ENCODE assay signal across 8 cellular contexts in genomic region chr11:90222459-90223247, GRCh38. TPM values are rescaled to one million over a fixed set of nuclear protein-coding genes. Genes with fewer than 3 reads are reported as not detected.
A peak's percentile ranks its signal among the peaks of the same experiment; 100 is the strongest.
DNase-seq lines count a peak whose midpoint lies in the region; ATAC-seq and TF ChIP-seq lines count a peak whose summit lies in the region.

Gene CHORDC1 (minus strand): TSS chr11:90223049. CDS start chr11:90222954, 95 bp downstream.

- peak within 1 kb of the TSS; percentile 91 for H3K27ac Mint-ChIP-seq in WTC11
- H3K27ac Mint-ChIP-seq in immature natural killer cell, result peak within 1 kb of the TSS; percentile 94 to 98 (median 96)

- H3K4me3 Mint-ChIP-seq in WTC11 (peak within 1 kb of the TSS; percentile 93), immature natural killer cell (peak within 1 kb of the TSS; percentile 91 to 100 (median 98))

- H3K27me3 Mint-ChIP-seq in WTC11 (ENCODE audit: low read depth) (no peaks in the 10 kb centered on the region), immature natural killer cell (ENCODE audit: low read depth in 3 of 3) (peaks cover 8 to 16% (median 9%) of the 10 kb centered on the region in 3 donors)

- H3K27me3 ChIP-seq in smooth muscle cell (ENCODE audit: low read depth), result no peaks in the 10 kb centered on the region

- POLR2A ChIA-PET in WTC11 (lab: Charles Lee), result interaction anchor here (1.2 kb wide), 1 partner anchor 18 kb away, joined by 3 read pairs; no protein-coding TSS in a partner anchor

- CTCF ChIA-PET in WTC11 (lab: Charles Lee), result no interaction called here

- H3K4me3 ChIP-seq in cardiac fibroblast (replicated peaks in 1 of 2; ENCODE audit: low read depth in 2 of 2, low read length in 2 of 2) (peak within 1 kb of the TSS; percentile 79 to 81), smooth muscle cell (peak within 1 kb of the TSS; percentile 76)

- ATAC-seq in GM18873 (IDR thresholded peaks at IDR 0.05; ENCODE audit: low FRiP score, unreplicated experiment), result peak; percentile 93
- ATAC-seq in HG03135 (IDR thresholded peaks at IDR 0.05; ENCODE audit: unreplicated experiment), result peak; percentile 90
- ATAC-seq in WTC11, result peak; percentile 89

- H3K9ac ChIP-seq in smooth muscle cell (ENCODE audit: low read depth), result peak within 1 kb of the TSS; percentile 88

- H3F3A ChIP-seq in smooth muscle cell (ENCODE audit: low read depth), result no peaks in the 10 kb centered on the region

- H3K79me2 ChIP-seq in smooth muscle cell (ENCODE audit: low read depth), result peaks cover 58% of the 10 kb centered on the region

- H3K4me2 ChIP-seq in smooth muscle cell, result peak within 1 kb of the TSS; percentile 96

- H3K4me1 Mint-ChIP-seq in WTC11, result peaks cover 56% of the 10 kb centered on the region
- peaks cover 56 to 73% of the 10 kb centered on the region in 2 donors for H3K4me1 Mint-ChIP-seq in immature natural killer cell

- H3K36me3 Mint-ChIP-seq in WTC11 (peaks cover 20% of the 10 kb centered on the region), immature natural killer cell (no peaks in the 10 kb centered on the region)

- peak within 1 kb of the TSS; percentile 78 for H3K27ac ChIP-seq in smooth muscle cell (ENCODE audit: low read depth)

- peak within 1 kb of the TSS; percentile 88 for H2AFZ ChIP-seq in smooth muscle cell (ENCODE audit: low read depth)

- DNase-seq in AG08395 (ENCODE audit: low spot score) (peak; percentile 93), NCI-H226 (peak; percentile 86), WTC11 (ENCODE audit: low spot score) (peak; percentile 88), cardiac fibroblast (ENCODE audit: low read depth in 2 of 2) (peak; percentile 85 to 87), immature natural killer cell (peak; percentile 92 to 93 (median 92)), smooth muscle cell (lab: John Stamatoyannopoulos, UW; ENCODE audit: unreplicated experiment) (peak; percentile 77)

- no peaks in the 10 kb centered on the region for H3K9me3 ChIP-seq in smooth muscle cell (replicated peaks; ENCODE audit: low read depth)

- peaks cover 27% of the 10 kb centered on the region for H3K4me1 ChIP-seq in smooth muscle cell (ENCODE audit: low read depth)

- peaks cover 48% of the 10 kb centered on the region for H4K20me1 ChIP-seq in smooth muscle cell (ENCODE audit: low read depth)

- under 1% methylated on average over 61 of the region's 71 CpGs for WGBS in smooth muscle cell (ENCODE audit: low lambda C conversion rate)

- TF ChIP-seq CTCF in WTC11 (IDR thresholded peaks at IDR 0.05) (no peak), cardiac fibroblast (IDR thresholded peaks at IDR 0.05; ENCODE audit: low read depth, low read length) (no peak), smooth muscle cell (IDR thresholded peaks at IDR 0.05; ENCODE audit: borderline replicate concordance, insufficient read depth, poor library complexity, severe bottlenecking) (no peak)

- H3K36me3 ChIP-seq in smooth muscle cell (ENCODE audit: low read depth), result no peaks in the 10 kb centered on the region

- H3K9me3 Mint-ChIP-seq in WTC11 (peaks cover 13% of the 10 kb centered on the region), immature natural killer cell (no peaks in the 10 kb centered on the region)

TF ChIP-seq in WTC11, 78 proteins besides CTCF, POLR2A, EP300 and RAD21 (continues in another document):
- TF ChIP-seq CBFB (CRISPR knock-in tag; IDR thresholded peaks at IDR 0.05; ENCODE audit: low read depth) (no peak), SMAD4 (CRISPR knock-in tag; IDR thresholded peaks at IDR 0.05) (no peak), ZBTB21 (CRISPR knock-in tag; IDR thresholded peaks at IDR 0.05; ENCODE audit: borderline replicate concordance) (no peak), MXD4 (CRISPR knock-in tag; IDR thresholded peaks at IDR 0.05; ENCODE audit: borderline replicate concordance) (no peak), MAX (CRISPR knock-in tag; IDR thresholded peaks at IDR 0.05) (peak; percentile 59), ATF1 (CRISPR knock-in tag; IDR thresholded peaks at IDR 0.05) (no peak), ERG (CRISPR knock-in tag; IDR thresholded peaks at IDR 0.05) (no peak), SOX15 (CRISPR knock-in tag; IDR thresholded peaks at IDR 0.05) (no peak), RELA (CRISPR knock-in tag; IDR thresholded peaks at IDR 0.05; ENCODE audit: borderline replicate concordance) (no peak), ZNF232 (CRISPR knock-in tag; IDR thresholded peaks at IDR 0.05) (peak; percentile 74; the same call in 1 of the 2 replicates), HMGXB4 (CRISPR knock-in tag; IDR thresholded peaks at IDR 0.05) (peak; percentile 79), PREB (CRISPR knock-in tag; IDR thresholded peaks at IDR 0.05; ENCODE audit: borderline replicate concordance) (no peak), PRDM15 (CRISPR knock-in tag; IDR thresholded peaks at IDR 0.05) (no peak)

RNA-seq across cellular contexts. Expression of gene CHORDC1, which starts in this region (rescaled TPM):
- 71.8 to 83.4 TPM (median 74.0 TPM) in 3 replicates for total RNA-seq in WTC11 (2021)
- polyA plus RNA-seq in immature natural killer cell, result 10 to 100 TPM in 2 of 3 donors, 1 to 10 TPM in 1; 9.8 to 30.9 (median 10.2) TPM
- 62.4 and 79.2 TPM in 2 replicates for total RNA-seq in smooth muscle cell
- 22.3 and 23.0 TPM in 2 replicates for polyA plus RNA-seq in smooth muscle cell

Comparison
In these comparisons a context has a peak if more than half of its experiments do, and no peak if none do; other contexts are left out.
1. Peak in every context shown above with its lines: DNase-seq, ATAC-seq, H3K4me3 ChIP-seq and H3K27ac ChIP-seq.